10 cellular contexts compared by ENCODE assay signal in the genomic region with DNA sequence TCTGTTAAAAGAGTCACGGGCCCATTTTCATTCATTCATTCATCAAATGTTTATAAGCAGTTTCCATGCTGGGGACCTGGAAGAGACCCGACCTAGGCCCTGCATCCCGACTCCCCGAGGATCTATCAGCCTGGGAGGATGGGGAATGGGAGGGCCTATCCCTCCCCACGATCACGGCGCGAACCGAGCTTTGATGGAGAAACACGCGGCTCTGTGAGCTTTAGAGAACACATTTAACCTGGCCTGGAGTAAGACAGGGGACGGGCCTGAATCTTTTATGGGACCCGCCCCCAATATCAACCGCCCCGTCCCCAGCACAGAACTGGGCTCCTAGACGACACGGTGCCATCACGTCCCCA. TPM values are rescaled to one million over a fixed set of nuclear protein-coding genes. Genes with fewer than 3 reads are reported as not detected.
DNase-seq lines count a peak whose midpoint lies in the region; ATAC-seq and TF ChIP-seq lines count a peak whose summit lies in the region.
"Had no signal": no experiment of that assay in that cellular context is flagged by ENCODE, and none has a peak within 500 bp of the region (broad histone marks: within the 10 kb centered on the region; RNA-seq: fewer than 3 reads in every experiment).

No MANE protein-coding gene starts in this region.

- H3K27ac Mint-ChIP-seq in chondrocyte (ENCODE audit: unreplicated experiment) = peak overlapping the region; percentile 39
- H3K27ac Mint-ChIP-seq in naive thymus-derived CD8-positive, alpha-beta T cell = peak overlapping the region in 9 of 10 donors; percentile 13 to 94 (median 82)

- H3K27me3 Mint-ChIP-seq in chondrocyte (ENCODE audit: low read depth) = peaks cover 7% of the 10 kb centered on the region
- H3K27me3 Mint-ChIP-seq in naive thymus-derived CD8-positive, alpha-beta T cell = no peaks in the 10 kb centered on the region

- H3K36me3 ChIP-seq in HUES64 (ENCODE audit: insufficient read depth, low read length) = no peaks in the 10 kb centered on the region

- H3K4me3 Mint-ChIP-seq in chondrocyte (ENCODE audit: unreplicated experiment) = peak overlapping the region; percentile 78
- H3K4me3 Mint-ChIP-seq in naive thymus-derived CD8-positive, alpha-beta T cell = peak overlapping the region; percentile 69 to 90 (median 85)

- no peak overlapping the region for H3K27ac ChIP-seq in HUES64 (ENCODE audit: low read depth, low read length)
- H3K27ac ChIP-seq: VCaP had no signal

- H3K4me3 ChIP-seq in AG04449 (ENCODE audit: low read depth, low read length) (peak overlapping the region; percentile 48), HUES64 (ENCODE audit: low read length) (peak overlapping the region; percentile 58)

- TF ChIP-seq CTCF in AG04449 (IDR thresholded peaks at IDR 0.05; ENCODE audit: insufficient read depth, low read length, missing control alignments) (no peak), chondrocyte (IDR thresholded peaks at IDR 0.05) (no peak)

- no peaks in the 10 kb centered on the region for H3K9me3 ChIP-seq in HUES64 (ENCODE audit: insufficient read depth, low read depth, low read length)

- WGBS in HUES64 = 11% methylated on average over 18 of the region's 18 CpGs

- H3K36me3 Mint-ChIP-seq in chondrocyte (ENCODE audit: low read depth) = no peaks in the 10 kb centered on the region
- H3K36me3 Mint-ChIP-seq in naive thymus-derived CD8-positive, alpha-beta T cell = no peaks in the 10 kb centered on the region

- CTCF ChIA-PET in AG04449 (lab: Yijun Ruan, JAX) = interaction anchor here (0.9 to 1.8 kb wide), 4 partner anchors 29 to 261 kb away, joined by 3 to 12 read pairs (median 4); no protein-coding TSS in a partner anchor

- H3K4me1 Mint-ChIP-seq in chondrocyte (ENCODE audit: low read depth) = peaks cover 32% of the 10 kb centered on the region
- peaks cover 10 to 28% (median 24%) of the 10 kb centered on the region in 4 donors for H3K4me1 Mint-ChIP-seq in naive thymus-derived CD8-positive, alpha-beta T cell

- POLR2A ChIA-PET in AG04449 (lab: Yijun Ruan, JAX) = interaction anchor here (0.6 kb wide), 1 partner anchor 512 kb away, joined by 3 read pairs; no protein-coding TSS in a partner anchor
- POLR2A ChIA-PET in naive thymus-derived CD8-positive, alpha-beta T cell (lab: Charles Lee) = interaction anchor here (0.9 to 1.4 kb wide), 2 partner anchors 15 to 114 kb away, joined by 3 read pairs; a partner anchor contains a TSS

- no peak overlapping the region for H3K9ac ChIP-seq in HUES64 (ENCODE audit: low read depth, low read length)

- no peaks in the 10 kb centered on the region for H3K9me3 Mint-ChIP-seq in chondrocyte (ENCODE audit: low read depth)
- no peaks in the 10 kb centered on the region for H3K9me3 Mint-ChIP-seq in naive thymus-derived CD8-positive, alpha-beta T cell

- no peak for ATAC-seq in naive thymus-derived CD8-positive, alpha-beta T cell
- ATAC-seq in GM19328 (IDR thresholded peaks at IDR 0.05; ENCODE audit: unreplicated experiment) = no peak

- peaks cover 21% of the 10 kb centered on the region for H3K27me3 ChIP-seq in HUES64 (ENCODE audit: insufficient read depth, low read length)

- no peaks in the 10 kb centered on the region for H3K4me1 ChIP-seq in HUES64 (ENCODE audit: insufficient read depth, low read length)

- DNase-seq in AG04449 (ENCODE audit: low read depth, low spot score) = no peak
- DNase-seq in chondrocyte (ENCODE audit: low spot score) = no peak
- DNase-seq in naive thymus-derived CD8-positive, alpha-beta T cell = no peak
- no peak for DNase-seq in NOMO-1 treated with dmso at 0.1 percent for 144 hours (lab: John Stamatoyannopoulos, UW; ENCODE audit: unreplicated experiment)
- no peak for DNase-seq in NCI-H69 (lab: John Stamatoyannopoulos, UW)
- no peak for DNase-seq in NK-92 treated with Interleukin-12 subunit alpha and Interleukin-12 subunit beta, amount 100 ng/mL, for 24 hours (lab: John Stamatoyannopoulos, UW)

RNA-seq across cellular contexts. Expression of a gene that starts 0.9 kb away (rescaled TPM):
- polyA plus RNA-seq in HUES64 (2013, experiment 1 of 2) = 5.0 TPM
- 6.6 TPM for polyA plus RNA-seq in HUES64 (2013, experiment 2 of 2)
- 27.4 to 30.6 TPM (median 28.4 TPM) in 3 replicates for total RNA-seq in chondrocyte
- 10 to 100 TPM; 10.5 to 11.5 TPM for total RNA-seq in naive thymus-derived CD8-positive, alpha-beta T cell
- 1 to 10 TPM; 1.1 to 2.7 (median 1.7) TPM for polyA plus RNA-seq in naive thymus-derived CD8-positive, alpha-beta T cell

RNA-seq across cellular contexts. Expression of a gene that starts 45.0 kb away (rescaled TPM):
- 12.3 TPM for polyA plus RNA-seq in HUES64 (2013, experiment 1 of 2)
- 16.3 TPM for polyA plus RNA-seq in HUES64 (2013, experiment 2 of 2)
- 0.22 to 0.80 TPM (median 0.38 TPM) in 3 replicates for total RNA-seq in chondrocyte
- under 1 TPM; 0.11 to 0.21 TPM for total RNA-seq in naive thymus-derived CD8-positive, alpha-beta T cell
- under 1 TPM; 0.03 to 0.18 (median 0.13) TPM for polyA plus RNA-seq in naive thymus-derived CD8-positive, alpha-beta T cell
- total RNA-seq: liver had no signal

RNA-seq across cellular contexts. Expression of a gene that starts 59.2 kb away (rescaled TPM):
- 1.3 TPM for polyA plus RNA-seq in HUES64 (2013, experiment 1 of 2)
- 1.4 TPM for polyA plus RNA-seq in HUES64 (2013, experiment 2 of 2)
- 1.9 to 6.9 TPM (median 4.8 TPM) in 3 replicates for total RNA-seq in chondrocyte
- total RNA-seq in naive thymus-derived CD8-positive, alpha-beta T cell = not detected
- polyA plus RNA-seq in naive thymus-derived CD8-positive, alpha-beta T cell = not detected
